17 cellular contexts compared by ENCODE assay signal in the genomic region with DNA sequence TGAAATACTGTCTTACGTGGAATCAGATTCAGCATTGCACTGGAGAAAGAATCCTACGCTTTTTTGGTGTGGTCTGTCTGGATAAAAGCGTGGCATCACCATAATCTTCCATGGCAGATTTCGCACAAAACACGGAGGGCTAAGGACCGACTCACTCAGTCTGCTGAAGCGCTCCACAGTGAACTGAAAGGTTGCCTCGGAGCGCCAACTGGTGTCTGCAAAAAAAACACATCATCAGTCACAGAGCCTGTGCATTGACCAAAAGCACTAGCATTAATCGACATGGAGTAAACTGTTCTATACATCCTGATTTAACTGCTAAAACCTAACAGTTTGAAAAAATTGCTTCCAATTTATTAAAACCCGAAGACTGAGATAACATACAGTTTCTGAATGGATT. TPM values are rescaled to one million over a fixed set of nuclear protein-coding genes. Genes with fewer than 3 reads are reported as not detected.
"Had no signal": no experiment of that assay in that cellular context is flagged by ENCODE, and none has a peak within 500 bp of the region (broad histone marks: within the 10 kb centered on the region; RNA-seq: fewer than 3 reads in every experiment).

No MANE protein-coding gene starts in this region.

- H3K9me3 ChIP-seq: gastroesophageal sphincter, lower lobe of right lung, neutrophil, prostate gland, thoracic aorta had no signal

- H3K4me3 Mint-ChIP-seq: activated naive CD8-positive, alpha-beta T cell treated with anti-CD3 and anti-CD28 coated beads for 36 hours; naive thymus-derived CD4-positive, alpha-beta T cell had no signal

- H3K36me3 ChIP-seq: prostate gland had no signal

- H3K27me3 Mint-ChIP-seq: activated naive CD8-positive, alpha-beta T cell treated with anti-CD3 and anti-CD28 coated beads for 36 hours; naive thymus-derived CD4-positive, alpha-beta T cell had no signal

- H3K27me3 ChIP-seq: gastroesophageal sphincter, neutrophil had no signal

- ATAC-seq: gastroesophageal sphincter; lower lobe of right lung; naive thymus-derived CD4-positive, alpha-beta T cell; sciatic nerve had no signal

- H3K27ac ChIP-seq: gastroesophageal sphincter, lower lobe of right lung, neutrophil, prostate gland, SK-N-MC, thoracic aorta had no signal

- DNase-seq: activated CD4-positive, CD25-positive, alpha-beta regulatory T cell; activated gamma-delta T cell; activated naive CD8-positive, alpha-beta T cell treated with anti-CD3 and anti-CD28 coated beads for 36 hours; activated T-cell treated with anti-CD3 and anti-CD28 coated beads, Interleukin-2, amount 50 U/mL, for 1 hour; lower lobe of right lung; naive thymus-derived CD4-positive, alpha-beta T cell; stimulated activated CD4-positive, alpha-beta T cell treated with anti-CD3 and anti-CD28 coated beads, Interleukin-2, amount 100 ng/mL, for 48 hours; stimulated activated naive CD4-positive, alpha-beta T cell treated with Interleukin-2 at 50 U/mL for 16 hours; T-helper 1 cell had no signal

- H3K9me3 Mint-ChIP-seq: activated naive CD8-positive, alpha-beta T cell treated with anti-CD3 and anti-CD28 coated beads for 36 hours; naive thymus-derived CD4-positive, alpha-beta T cell had no signal

- H3K4me3 ChIP-seq: gastroesophageal sphincter, lower lobe of right lung, prostate gland, SK-N-MC, thoracic aorta had no signal

RNA-seq across cellular contexts. Expression of a gene that starts 41.0 kb away (rescaled TPM):
- total RNA-seq: activated naive CD8-positive, alpha-beta T cell treated with anti-CD3 and anti-CD28 coated beads for 36 hours; gastroesophageal sphincter; lower lobe of right lung; mononuclear cell; naive thymus-derived CD4-positive, alpha-beta T cell; sciatic nerve; thoracic aorta; ureter had no signal
- polyA plus RNA-seq: naive thymus-derived CD4-positive, alpha-beta T cell had no signal
